ENCODE assay signal across 1 cellular context in genomic region chr12:121059031-121059898, GRCh38.
TF ChIP-seq lines count a peak whose summit lies in the region.

No MANE protein-coding gene starts in this region.

TF ChIP-seq in GM23338, 12 proteins besides CTCF, POLR2A, EP300 and RAD21 (continued from another document):
- TF ChIP-seq ZNF462 (CRISPR knock-in tag; IDR thresholded peaks at IDR 0.05): no peak
- no peak for TF ChIP-seq EZH2phosphoT487 (IDR thresholded peaks at IDR 0.05; ENCODE audit: unreplicated experiment)
- no peak for TF ChIP-seq POLR2AphosphoS5 (IDR thresholded peaks at IDR 0.05; ENCODE audit: low read depth)
